ENCODE assay signal across 8 cellular contexts in the genomic region with DNA sequence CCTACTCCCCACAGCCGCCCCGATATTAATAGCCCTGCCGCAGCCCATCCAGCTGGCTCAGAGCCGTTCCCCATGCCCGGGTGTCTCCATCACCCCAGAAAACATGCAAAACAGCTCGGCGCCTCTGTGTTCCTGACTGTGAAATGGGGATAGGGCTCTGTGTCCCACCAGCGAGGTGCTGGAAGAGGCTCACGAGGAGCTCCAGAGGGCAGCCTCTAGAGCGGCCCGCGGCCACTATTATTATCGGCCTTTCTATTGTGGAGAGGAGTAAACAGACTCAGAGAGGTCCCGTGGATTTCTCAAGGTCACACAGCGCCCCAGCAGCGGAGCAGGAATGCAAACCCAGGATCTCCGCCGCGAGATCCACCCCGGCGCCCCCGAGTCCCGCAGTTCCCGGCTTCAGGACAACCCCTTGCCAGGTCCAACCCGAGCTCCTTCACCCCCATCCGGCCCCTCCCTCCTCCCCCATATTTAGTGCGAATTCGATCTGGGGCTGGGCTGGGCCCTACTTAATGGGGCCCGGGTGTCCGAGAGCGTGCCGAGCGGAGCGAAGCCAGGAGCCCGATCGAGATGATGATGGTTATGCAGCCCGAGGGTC. TPM values are rescaled to one million over a fixed set of nuclear protein-coding genes. Genes with fewer than 3 reads are reported as not detected.
DNase-seq lines count a peak whose midpoint lies in the region; ATAC-seq, FAIRE-seq and TF ChIP-seq lines count a peak whose summit lies in the region.

ACTN3 (plus strand) TSS at position 536 of the 598 bp plus-strand sequence; CDS start at position 571, 35 bp downstream.

- H3K9ac ChIP-seq in iPS-20b (ENCODE audit: low read depth, low read length): peak within 1 kb of the TSS; percentile 77; the same call in 1 of the 2 replicates

- H3K36me3 Mint-ChIP-seq in activated naive CD8-positive, alpha-beta T cell treated with anti-CD3 and anti-CD28 coated beads, Interleukin-2, amount 50 U/mL, for 24 hours (ENCODE audit: low read depth): peaks cover 4% of the 10 kb centered on the region
- peaks cover 9% of the 10 kb centered on the region for H3K36me3 Mint-ChIP-seq in stimulated activated naive CD8-positive, alpha-beta T cell treated with anti-CD3 and anti-CD28 coated beads, Interleukin-15, Interleukin-2, amounts not matched to agents 100 ng/mL and 50 ng/mL, for 24 hours (ENCODE audit: low read depth)

- 11% methylated on average over 33 of the region's 37 CpGs for WGBS in A549 (ENCODE audit: missing lambda C conversion rate)

- H3K27ac ChIP-seq in A549 (peak within 1 kb of the TSS; percentile 85 to 96), HEK293 (ENCODE audit: extremely low read depth, low read depth, low read length) (peak within 1 kb of the TSS; percentile 65; the same call in 1 of the 2 replicates), iPS-20b (ENCODE audit: low read length) (peak within 1 kb of the TSS; percentile 26)

- H3K9me3 ChIP-seq in A549 (no peaks in the 10 kb centered on the region), HEK293 (ENCODE audit: control insufficient read depth, insufficient read depth, low read depth, low read length) (no peaks in the 10 kb centered on the region), iPS-20b (ENCODE audit: insufficient read depth, low read depth, low read length) (no peaks in the 10 kb centered on the region)

- no peaks in the 10 kb centered on the region for H3K27me3 Mint-ChIP-seq in activated naive CD8-positive, alpha-beta T cell treated with anti-CD3 and anti-CD28 coated beads, Interleukin-2, amount 50 U/mL, for 24 hours
- H3K27me3 Mint-ChIP-seq in stimulated activated naive CD8-positive, alpha-beta T cell treated with anti-CD3 and anti-CD28 coated beads, Interleukin-15, Interleukin-2, amounts not matched to agents 100 ng/mL and 50 ng/mL, for 24 hours: peaks cover 8% of the 10 kb centered on the region

- CTCF ChIA-PET in A549 (lab: Yijun Ruan, JAX): interaction anchor here (0.8 to 1.7 kb wide), 7 partner anchors 10 to 288 kb away, joined by 3 to 6 read pairs (median 5); partner anchors contain the start of genes CCDC87, CCS and CTSF
- CTCF ChIA-PET in HEK293 (lab: Yijun Ruan, JAX): interaction anchor here (1.0 to 2.8 kb wide), 5 partner anchors 32 to 138 kb away, joined by 3 to 10 read pairs (median 4); partner anchors contain the start of genes CCDC87, CCS and RBM4B

- peak within 1 kb of the TSS; percentile 69 for H3K27ac Mint-ChIP-seq in activated naive CD8-positive, alpha-beta T cell treated with anti-CD3 and anti-CD28 coated beads, Interleukin-2, amount 50 U/mL, for 24 hours
- H3K27ac Mint-ChIP-seq in stimulated activated naive CD8-positive, alpha-beta T cell treated with anti-CD3 and anti-CD28 coated beads, Interleukin-15, Interleukin-2, amounts not matched to agents 100 ng/mL and 50 ng/mL, for 24 hours: peak within 1 kb of the TSS; percentile 72

- H3K4me3 ChIP-seq in A549 (peak within 1 kb of the TSS; percentile 85), HEK293 (ENCODE audit: low read depth, low read length) (peak within 1 kb of the TSS; percentile 73), iPS-20b (ENCODE audit: low read length) (peak within 1 kb of the TSS; percentile 77)

- DNase-seq in A549 (ENCODE audit: low read depth in 1 of 2, low spot score in 1 of 2) (peak in 1 of 2 experiments; percentile 18), GOT3 (lab: John Stamatoyannopoulos, UW) (no peak), ACHN (no peak)
- DNase-seq in activated naive CD8-positive, alpha-beta T cell treated with anti-CD3 and anti-CD28 coated beads, Interleukin-2, amount 50 U/mL, for 24 hours: peak; percentile 22

- in situ Hi-C loops in ACHN (cut with HindIII; ENCODE audit: low pct_ligation_motif_present, low pct_unique_long_range_greater_than_20kb, low sequenced_read_pairs): no loop called here

- H3K4me1 ChIP-seq in A549 (peaks cover 17% of the 10 kb centered on the region), HEK293 (ENCODE audit: control insufficient read depth, insufficient read depth, low read length) (no peaks in the 10 kb centered on the region), iPS-20b (ENCODE audit: insufficient read depth, low read length) (peaks cover 12% of the 10 kb centered on the region)

- peaks cover 0 to 24% of the 10 kb centered on the region in 2 experiments; a peak in 1 of 3 replicates for H3K36me3 ChIP-seq in HEK293 (ENCODE audit: control insufficient read depth in 2 of 2, insufficient read depth in 1 of 2, low read length in 2 of 2)
- no peaks in the 10 kb centered on the region for H3K36me3 ChIP-seq in iPS-20b (ENCODE audit: insufficient read depth, low read depth, low read length)

- TF ChIP-seq CTCF in A549 (IDR thresholded peaks at IDR 0.05): no peak
- TF ChIP-seq CTCF in HEK293 (tag by site-specific recombination; IDR thresholded peaks at IDR 0.05): no peak

- peaks cover 23% of the 10 kb centered on the region for H3K4me1 Mint-ChIP-seq in activated naive CD8-positive, alpha-beta T cell treated with anti-CD3 and anti-CD28 coated beads, Interleukin-2, amount 50 U/mL, for 24 hours
- peaks cover 27% of the 10 kb centered on the region for H3K4me1 Mint-ChIP-seq in stimulated activated naive CD8-positive, alpha-beta T cell treated with anti-CD3 and anti-CD28 coated beads, Interleukin-15, Interleukin-2, amounts not matched to agents 100 ng/mL and 50 ng/mL, for 24 hours (ENCODE audit: low read depth)

- peak within 1 kb of the TSS; percentile 90 for H3K4me2 ChIP-seq in A549

- TF ChIP-seq POLR2A in A549 (IDR thresholded peaks at IDR 0.05; ENCODE audit: low read length): no peak; the same call in 1 of the 2 replicates

- H3K27me3 ChIP-seq in iPS-20b (ENCODE audit: insufficient read depth, low read length): no peaks in the 10 kb centered on the region

- no peak for TF ChIP-seq EP300 in A549 (IDR thresholded peaks at IDR 0.05)

- no peak for FAIRE-seq in A549 (lab: Jason Lieb, UNC)

- H3K9me3 Mint-ChIP-seq in activated naive CD8-positive, alpha-beta T cell treated with anti-CD3 and anti-CD28 coated beads, Interleukin-2, amount 50 U/mL, for 24 hours: no peaks in the 10 kb centered on the region
- no peaks in the 10 kb centered on the region for H3K9me3 Mint-ChIP-seq in stimulated activated naive CD8-positive, alpha-beta T cell treated with anti-CD3 and anti-CD28 coated beads, Interleukin-15, Interleukin-2, amounts not matched to agents 100 ng/mL and 50 ng/mL, for 24 hours

- POLR2A ChIA-PET in A549 (lab: Yijun Ruan, JAX): interaction anchor here (0.6 to 2.0 kb wide), 15 partner anchors 9 to 132 kb away, joined by 3 to 13 read pairs (median 5); partner anchors contain the start of genes CTSF, DPP3, PELI3 and RBM14
- POLR2A ChIA-PET in HEK293 (lab: Yijun Ruan, JAX): interaction anchor here (0.6 to 2.1 kb wide), 17 partner anchors 8 to 782 kb away, joined by 3 to 15 read pairs (median 5); partner anchors contain the start of genes BBS1, CTSF, DPP3 and PELI3

- peak within 1 kb of the TSS; percentile 88 for H3K4me3 Mint-ChIP-seq in activated naive CD8-positive, alpha-beta T cell treated with anti-CD3 and anti-CD28 coated beads, Interleukin-2, amount 50 U/mL, for 24 hours
- peak within 1 kb of the TSS; percentile 81 for H3K4me3 Mint-ChIP-seq in stimulated activated naive CD8-positive, alpha-beta T cell treated with anti-CD3 and anti-CD28 coated beads, Interleukin-15, Interleukin-2, amounts not matched to agents 100 ng/mL and 50 ng/mL, for 24 hours

- no peak for TF ChIP-seq RAD21 in A549 (conservative IDR thresholded peaks at IDR 0.05 in 1 of 2, IDR thresholded peaks at IDR 0.05 in 1 of 2)

- peak in 1 of 2 experiments; percentile 6; a peak in 3 of 6 replicates for ATAC-seq in A549
- ATAC-seq in activated naive CD8-positive, alpha-beta T cell treated with anti-CD3 and anti-CD28 coated beads, Interleukin-2, amount 50 U/mL, for 24 hours: no peak
- ATAC-seq in GM21619 (IDR thresholded peaks at IDR 0.05; ENCODE audit: unreplicated experiment): no peak

TF ChIP-seq in A549, 52 proteins besides CTCF, POLR2A, EP300 and RAD21 (continues in another document):
- peak; percentile 98 for TF ChIP-seq HDAC2 (IDR thresholded peaks at IDR 0.05)
- TF ChIP-seq CHD4 (IDR thresholded peaks at IDR 0.05; ENCODE audit: borderline replicate concordance): peak; percentile 97
- peak; percentile 100 for TF ChIP-seq KDM1A (IDR thresholded peaks at IDR 0.05; ENCODE audit: low read depth)
- TF ChIP-seq ZFP36 (IDR thresholded peaks at IDR 0.05; ENCODE audit: borderline replicate concordance, partially characterized antibody): peak; percentile 81
- no peak for TF ChIP-seq EHMT2 (IDR thresholded peaks at IDR 0.05; ENCODE audit: low read depth)
- TF ChIP-seq NR3C1 (IDR thresholded peaks at IDR 0.05): no peak
- TF ChIP-seq RCOR1 (IDR thresholded peaks at IDR 0.05; ENCODE audit: low read depth, low read length): peak; percentile 72; the same call in 1 of the 2 replicates

TF ChIP-seq in HEK293, 187 proteins besides CTCF, POLR2A, EP300 and RAD21 (continues in another document):
- TF ChIP-seq ZXDB (tag by site-specific recombination; IDR thresholded peaks at IDR 0.05) (0 out of 2 replicates have a peak, but pooled peaks have one; percentile 50), SP3 (tag by site-specific recombination; IDR thresholded peaks at IDR 0.05) (0 out of 2 replicates have a peak, but pooled peaks have one; percentile 2), ZNF768 (tag by site-specific recombination; IDR thresholded peaks at IDR 0.05) (peak; percentile 84)
- TF ChIP-seq, protein P1, sequence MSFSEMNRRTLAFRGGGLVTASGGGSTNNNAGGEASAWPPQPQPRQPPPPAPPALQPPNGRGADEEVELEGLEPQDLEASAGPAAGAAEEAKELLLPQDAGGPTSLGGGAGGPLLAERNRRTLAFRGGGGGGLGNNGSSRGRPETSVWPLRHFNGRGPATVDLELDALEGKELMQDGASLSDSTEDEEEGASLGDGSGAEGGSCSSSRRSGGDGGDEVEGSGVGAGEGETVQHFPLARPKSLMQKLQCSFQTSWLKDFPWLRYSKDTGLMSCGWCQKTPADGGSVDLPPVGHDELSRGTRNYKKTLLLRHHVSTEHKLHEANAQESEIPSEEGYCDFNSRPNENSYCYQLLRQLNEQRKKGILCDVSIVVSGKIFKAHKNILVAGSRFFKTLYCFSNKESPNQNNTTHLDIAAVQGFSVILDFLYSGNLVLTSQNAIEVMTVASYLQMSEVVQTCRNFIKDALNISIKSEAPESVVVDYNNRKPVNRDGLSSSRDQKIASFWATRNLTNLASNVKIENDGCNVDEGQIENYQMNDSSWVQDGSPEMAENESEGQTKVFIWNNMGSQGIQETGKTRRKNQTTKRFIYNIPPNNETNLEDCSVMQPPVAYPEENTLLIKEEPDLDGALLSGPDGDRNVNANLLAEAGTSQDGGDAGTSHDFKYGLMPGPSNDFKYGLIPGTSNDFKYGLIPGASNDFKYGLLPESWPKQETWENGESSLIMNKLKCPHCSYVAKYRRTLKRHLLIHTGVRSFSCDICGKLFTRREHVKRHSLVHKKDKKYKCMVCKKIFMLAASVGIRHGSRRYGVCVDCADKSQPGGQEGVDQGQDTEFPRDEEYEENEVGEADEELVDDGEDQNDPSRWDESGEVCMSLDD (tag by site-specific recombination; IDR thresholded peaks at IDR 0.05): peak; percentile 42; the same call in 1 of the 2 replicates

RNA-seq across cellular contexts. Expression of gene ACTN3, which starts in this region (rescaled TPM):
- 0.03 TPM in 1 of 2 replicates, not detected in the other for polyA plus RNA-seq in A549 (2011; rRNA removed)
- polyA plus RNA-seq in A549 (2012; cell fraction: cytosol; rRNA removed): 0.01 TPM in 1 of 2 replicates, not detected in the other
- 0.05 and 0.18 TPM in 2 replicates for polyA plus RNA-seq in A549 (2012; cell fraction: nucleus; rRNA removed)
- not detected in 3 replicates for polyA plus RNA-seq in A549 (2017; fragmentation: RNase III; extraction: RNeasy Plus Mini Kit Qiagen cat#74134 plus additional on column Dnase treatment)
- 0.04 TPM in 1 of 2 replicates, not detected in the other for polyA minus RNA-seq in A549 (2011; rRNA and poly(A)+ RNA removed)

Comparison
In these comparisons a context has a peak if more than half of its experiments do, and no peak if none do; other contexts are left out.
1. H3K27ac ChIP-seq: peak in every context shown above with its lines; median percentile 90 in A549; 65 in HEK293; 26 in iPS-20b.